Comparison of ENCODE assay signal across 9 cellular contexts in the genomic region with DNA sequence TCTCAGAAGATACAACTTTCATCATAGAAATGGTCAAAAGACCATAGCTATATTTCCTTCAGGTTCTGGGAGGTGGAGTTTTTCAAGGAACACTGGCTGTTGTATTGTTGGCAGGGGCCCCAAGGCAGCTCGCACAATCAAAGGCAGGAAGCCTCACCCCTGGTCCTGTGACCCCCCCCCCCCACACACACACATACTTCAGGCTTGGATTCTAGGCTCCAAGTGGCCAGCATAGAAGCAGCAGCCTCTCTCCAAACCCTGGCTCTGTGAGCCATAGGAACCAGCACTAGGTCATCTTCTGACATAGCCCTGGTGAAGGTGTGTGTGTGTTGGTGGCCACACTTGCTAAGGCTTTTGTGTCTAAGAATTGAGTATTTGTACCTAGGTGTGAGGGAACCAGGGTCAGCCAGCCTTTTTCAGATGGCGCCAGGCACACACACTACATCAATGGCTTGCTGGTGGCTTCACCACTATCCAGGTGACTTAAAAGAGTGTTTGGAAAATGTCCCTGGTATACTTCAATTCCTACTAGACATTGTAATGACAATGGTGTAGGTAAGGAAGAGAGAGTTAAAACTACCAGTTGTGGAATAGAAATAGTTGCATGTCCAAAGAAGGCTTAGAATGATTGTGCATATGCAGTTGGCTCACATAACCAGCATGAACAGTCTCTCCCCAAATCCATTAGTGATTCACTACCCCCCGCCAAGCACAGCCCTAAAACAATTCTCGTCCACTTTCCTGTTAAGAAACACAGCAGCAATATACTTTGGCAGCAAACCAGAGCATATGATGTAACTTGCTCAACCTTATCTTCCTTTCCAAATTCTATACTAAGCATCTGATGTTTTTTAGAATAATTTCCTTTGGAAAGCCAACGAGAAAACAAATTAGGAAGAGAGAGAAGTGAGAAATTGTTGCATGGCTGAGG.
DNase-seq lines count a peak whose midpoint lies in the region; TF ChIP-seq lines count a peak whose summit lies in the region.
"Had no signal": no experiment of that assay in that cellular context is flagged by ENCODE, and none has a peak within 500 bp of the region (broad histone marks: within the 10 kb centered on the region; RNA-seq: fewer than 3 reads in every experiment).

No MANE protein-coding gene starts in this region.

- H3K4me3 ChIP-seq in fibroblast of villous mesenchyme (ENCODE audit: low read depth, low read length) = no peak overlapping the region

- no peak for TF ChIP-seq CTCF in fibroblast of villous mesenchyme (IDR thresholded peaks at IDR 0.05; ENCODE audit: insufficient read depth, low read depth, low read length)

- in situ Hi-C loops in SK-MEL-5 (cut with HindIII; ENCODE audit: low pct_unique_long_range_greater_than_20kb, low sequenced_read_pairs) = no loop called here

- DNase-seq in GM04503 (ENCODE audit: low read depth) (peak; percentile 70), SK-MEL-5 (ENCODE audit: low read depth, low spot score) (peak; percentile 76), fibroblast of villous mesenchyme (ENCODE audit: low read depth) (peak; percentile 94), renal cortical epithelial cell (ENCODE audit: low read depth) (peak; percentile 83), NCI-H1417 (lab: John Stamatoyannopoulos, UW) (no peak), NCI-H82 treated with DMSO at 0.1 percent for 48 hours (lab: John Stamatoyannopoulos, UW; ENCODE audit: unreplicated experiment) (no peak), T-helper 9 cell (no peak)
- no peak for DNase-seq in stimulated activated naive CD4-positive, alpha-beta T cell treated with Interleukin-2 at 50 U/mL for 16 hours (lab: John Stamatoyannopoulos, UW)
- DNase-seq: MM.1S had no signal

Comparison
In these comparisons a context has a peak if more than half of its experiments do, and no peak if none do; other contexts are left out.
1. DNase-seq: peak in GM04503 (single experiment), SK-MEL-5 (single experiment), fibroblast of villous mesenchyme (single experiment) and renal cortical epithelial cell (single experiment); none in NCI-H1417 (0 of 3), NCI-H82 treated with DMSO at 0.1 percent for 48 hours (single experiment), T-helper 9 cell (single experiment) and stimulated activated naive CD4-positive, alpha-beta T cell treated with Interleukin-2 at 50 U/mL for 16 hours (single experiment).